Comparison of ENCODE assay signal across 17 cellular contexts in the genomic region with DNA sequence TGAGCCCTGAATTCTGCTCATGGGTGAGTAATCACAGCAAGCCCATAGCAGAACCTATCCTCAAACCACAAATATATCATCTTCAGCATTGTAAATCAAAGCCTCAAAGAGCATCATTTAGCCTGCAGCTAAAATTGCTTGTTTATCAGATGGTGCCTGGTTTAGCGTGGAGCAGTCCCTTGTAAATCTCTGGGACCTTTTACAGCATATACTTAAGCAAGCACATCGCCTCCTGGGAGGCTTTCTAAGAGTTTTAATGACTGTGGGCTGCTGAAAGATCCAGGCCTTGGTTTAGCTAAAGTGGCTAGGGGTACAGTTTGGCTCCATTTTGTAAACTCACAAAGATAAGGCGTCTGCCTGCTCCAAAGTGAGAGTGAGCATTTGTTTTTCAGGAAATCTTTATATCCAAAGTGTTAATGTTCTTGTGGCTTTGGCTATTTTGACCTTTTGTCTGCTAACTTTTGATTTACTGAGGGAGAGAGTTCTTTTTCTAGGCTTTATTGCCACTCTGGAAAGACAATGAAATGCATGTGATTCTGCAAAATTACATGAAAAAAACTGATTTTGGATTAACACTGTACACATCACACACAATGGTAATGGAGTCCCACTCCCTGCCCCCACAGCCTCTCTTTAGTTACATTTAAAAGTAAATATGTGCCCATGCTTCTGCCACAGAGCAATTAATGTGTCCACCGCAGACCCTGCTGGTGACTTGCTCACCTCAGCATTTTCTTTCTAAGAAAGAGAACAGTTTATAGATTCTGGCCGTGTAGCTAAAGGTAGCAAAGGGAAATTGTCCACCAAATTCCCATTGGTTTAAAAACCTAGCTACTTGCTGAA.
A peak's percentile ranks its signal among the peaks of the same experiment; 100 is the strongest.
DNase-seq lines count a peak whose midpoint lies in the region; ATAC-seq and TF ChIP-seq lines count a peak whose summit lies in the region.
"Had no signal": no experiment of that assay in that cellular context is flagged by ENCODE, and none has a peak within 500 bp of the region (broad histone marks: within the 10 kb centered on the region; RNA-seq: fewer than 3 reads in every experiment).

No MANE protein-coding gene starts in this region.

- H3K27ac Mint-ChIP-seq in progenitor cell of endocrine pancreas = peak overlapping the region; percentile 62
- no peak overlapping the region; the same call in 1 of the 2 replicates for H3K27ac Mint-ChIP-seq in GM23338
- H3K27ac Mint-ChIP-seq: activated T-helper 2 cell treated with anti-CD3 and anti-CD28 coated beads, Interferon-gamma antibody, Interleukin-2, Interleukin-4, amounts not matched to agents 10 μg/mL and 5 μg/mL and 100 μg/mL, durations not matched to agents 14 hours and 24 hours and 36 hours; CD14-positive monocyte; naive B cell had no signal

- TF ChIP-seq EP300 in esophagus muscularis mucosa (IDR thresholded peaks at IDR 0.05) = no peak

- no peaks in the 10 kb centered on the region for H3K79me2 ChIP-seq in GM23338 (replicated peaks; ENCODE audit: insufficient read depth)

- H3K4me3 Mint-ChIP-seq in progenitor cell of endocrine pancreas (ENCODE audit: low read depth) = no peak overlapping the region
- no peak overlapping the region for H3K4me3 Mint-ChIP-seq in GM23338
- H3K4me3 Mint-ChIP-seq: CD14-positive monocyte, naive B cell had no signal

- TF ChIP-seq CTCF in esophagus muscularis mucosa (IDR thresholded peaks at IDR 0.05) (no peak), progenitor cell of endocrine pancreas (IDR thresholded peaks at IDR 0.05; ENCODE audit: unreplicated experiment) (no peak), GM23338 (conservative IDR thresholded peaks at IDR 0.05; ENCODE audit: low read depth in 2 of 2) (no peak)

- 79% methylated on average over 5 of the region's 5 CpGs for WGBS in esophagus muscularis mucosa

- ATAC-seq in GM21576 (IDR thresholded peaks at IDR 0.05; ENCODE audit: unreplicated experiment) (no peak), GM19397 (IDR thresholded peaks at IDR 0.05; ENCODE audit: unreplicated experiment) (no peak), GM23338 (no peak)
- ATAC-seq: GM12878, psoas muscle had no signal

- H3K4me1 Mint-ChIP-seq in progenitor cell of endocrine pancreas (ENCODE audit: low read depth) = peaks cover 9% of the 10 kb centered on the region
- H3K4me1 Mint-ChIP-seq in GM23338 = peaks cover 4% of the 10 kb centered on the region; the same call in 2 of the 3 replicates
- H3K4me1 Mint-ChIP-seq: CD14-positive monocyte, naive B cell had no signal

- no peak overlapping the region for H3K4me2 ChIP-seq in GM23338

- intact Hi-C loops in esophagus muscularis mucosa (cut with DNase I) = no loop called here

- no peaks in the 10 kb centered on the region for H3K9me2 ChIP-seq in GM23338 (ENCODE audit: insufficient read depth)

- H3K36me3 Mint-ChIP-seq in progenitor cell of endocrine pancreas (ENCODE audit: insufficient read depth) = no peaks in the 10 kb centered on the region
- H3K36me3 Mint-ChIP-seq in GM23338 (ENCODE audit: low read depth) = no peaks in the 10 kb centered on the region
- H3K36me3 Mint-ChIP-seq: CD14-positive monocyte, naive B cell had no signal

- H2AFZ ChIP-seq in GM23338 = no peak overlapping the region

- H3K36me3 ChIP-seq in esophagus muscularis mucosa = no peaks in the 10 kb centered on the region
- no peaks in the 10 kb centered on the region for H3K36me3 ChIP-seq in GM23338 (ENCODE audit: insufficient read depth)

- TF ChIP-seq POLR2A in esophagus muscularis mucosa (IDR thresholded peaks at IDR 0.05; ENCODE audit: low read depth) = no peak

- no peaks in the 10 kb centered on the region for H3K27me3 ChIP-seq in esophagus muscularis mucosa
- no peaks in the 10 kb centered on the region for H3K27me3 ChIP-seq in GM23338 (ENCODE audit: insufficient read depth)

- H3K4me1 ChIP-seq in esophagus muscularis mucosa (peaks cover 0 to 9% (median 0%) of the 10 kb centered on the region in 4 donors), GM23338 (ENCODE audit: insufficient read depth) (no peaks in the 10 kb centered on the region)

- H3K27me3 Mint-ChIP-seq in progenitor cell of endocrine pancreas (no peaks in the 10 kb centered on the region), GM23338 (ENCODE audit: insufficient read depth, low read depth, poor library complexity) (no peaks in the 10 kb centered on the region)

- H3K4me3 ChIP-seq in esophagus muscularis mucosa (no peak overlapping the region), GM23338 (no peak overlapping the region)
- H3K4me3 ChIP-seq: GM12878, psoas muscle had no signal

- H3F3A ChIP-seq in GM23338 (replicated peaks; ENCODE audit: low read depth) = no peaks in the 10 kb centered on the region

- H3K9me3 Mint-ChIP-seq in progenitor cell of endocrine pancreas (ENCODE audit: low read depth) = no peaks in the 10 kb centered on the region
- no peaks in the 10 kb centered on the region for H3K9me3 Mint-ChIP-seq in GM23338
- H3K9me3 Mint-ChIP-seq: activated T-helper 2 cell treated with anti-CD3 and anti-CD28 coated beads, Interferon-gamma antibody, Interleukin-2, Interleukin-4, amounts not matched to agents 10 μg/mL and 5 μg/mL and 100 μg/mL, durations not matched to agents 14 hours and 24 hours and 36 hours; CD14-positive monocyte had no signal

- no peaks in the 10 kb centered on the region for H4K20me1 ChIP-seq in GM23338 (replicated peaks; ENCODE audit: insufficient read depth)

- H3K27ac ChIP-seq in esophagus muscularis mucosa (replicated peaks in 1 of 4) (no peak overlapping the region), GM23338 (ENCODE audit: low read depth) (no peak overlapping the region)
- H3K27ac ChIP-seq: psoas muscle had no signal

- peak; percentile 3 for DNase-seq in GM04503 (ENCODE audit: low read depth)
- peak; percentile 78 for DNase-seq in NCI-H2227 (lab: John Stamatoyannopoulos, UW; ENCODE audit: unreplicated experiment)
- DNase-seq in esophagus muscularis mucosa (ENCODE audit: extremely low spot score) = peak; percentile 42
- DNase-seq in progenitor cell of endocrine pancreas (ENCODE audit: low spot score, unreplicated experiment) = no peak
- DNase-seq in effector CD4-positive, alpha-beta T cell = no peak
- no peak for DNase-seq in GM23338 (ENCODE audit: low spot score)
- DNase-seq: activated CD8-positive, alpha-beta memory T cell treated with anti-CD3 and anti-CD28 coated beads for 24 hours; aorta; MM.1S; naive B cell; NCI-H2171; psoas muscle had no signal

- no peaks in the 10 kb centered on the region for H3K9me3 ChIP-seq in esophagus muscularis mucosa
- H3K9me3 ChIP-seq: psoas muscle had no signal

TF ChIP-seq in GM23338, 12 proteins besides CTCF, POLR2A, EP300 and RAD21 (continues in another document):
- TF ChIP-seq REST (IDR thresholded peaks at IDR 0.05; ENCODE audit: unreplicated experiment) (no peak), NANOG (IDR thresholded peaks at IDR 0.05; ENCODE audit: borderline replicate concordance) (no peak), ETS1 (IDR thresholded peaks at IDR 0.05) (no peak), JUNB (IDR thresholded peaks at IDR 0.05; ENCODE audit: unreplicated experiment) (no peak), STAT1 (IDR thresholded peaks at IDR 0.05; ENCODE audit: unreplicated experiment) (no peak), CREB1 (CRISPR knock-in tag; IDR thresholded peaks at IDR 0.05; ENCODE audit: low read depth) (no peak)

Comparison
In these comparisons a context has a peak if more than half of its experiments do, and no peak if none do; other contexts are left out.
1. DNase-seq: peak in GM04503 (single experiment), NCI-H2227 (single experiment) and esophagus muscularis mucosa (single experiment); none in progenitor cell of endocrine pancreas (single experiment), effector CD4-positive, alpha-beta T cell (single experiment) and GM23338 (single experiment).